36 cellular contexts compared by ENCODE assay signal in the genomic region with DNA sequence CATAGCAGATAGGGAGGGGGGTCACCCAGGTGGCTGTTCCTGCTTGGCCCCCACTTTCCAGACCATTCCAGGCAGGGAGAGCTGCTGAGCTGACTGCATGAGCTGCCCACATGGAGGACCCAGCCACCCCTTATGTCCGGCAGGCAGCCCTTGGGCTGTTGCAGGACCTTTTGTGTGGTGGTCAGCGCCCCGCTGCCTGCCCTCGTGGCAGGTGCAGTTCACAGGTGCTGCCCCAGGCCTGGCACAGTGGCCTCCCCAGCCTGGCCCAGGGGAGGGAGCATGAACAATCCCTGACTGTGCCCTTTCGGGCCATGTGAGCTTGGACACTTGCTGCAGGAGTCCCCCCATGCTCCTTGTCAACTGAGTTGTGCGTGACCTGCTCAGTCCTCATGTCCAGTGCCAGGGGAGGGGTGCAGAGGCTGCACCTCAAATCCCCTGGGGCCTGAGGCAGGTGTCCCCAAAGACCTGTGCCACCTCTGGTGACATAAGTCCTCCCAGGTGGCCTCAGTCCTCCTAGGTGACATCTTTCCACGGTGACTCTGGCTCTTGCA. TPM values are rescaled to one million over a fixed set of nuclear protein-coding genes. Genes with fewer than 3 reads are reported as not detected.
"Had no signal": no experiment of that assay in that cellular context is flagged by ENCODE, and none has a peak within 500 bp of the region (broad histone marks: within the 10 kb centered on the region; RNA-seq: fewer than 3 reads in every experiment).

No MANE protein-coding gene starts in this region.

- H3K27ac ChIP-seq: adrenal gland, body of pancreas, epithelial cell of prostate, esophagus squamous epithelium, gastroesophageal sphincter, WERI-Rb-1 had no signal

- H3K27me3 ChIP-seq: adrenal gland, body of pancreas, gastroesophageal sphincter had no signal

- ATAC-seq: activated CD4-positive, CD25-positive, alpha-beta regulatory T cell treated with anti-CD3 and anti-CD28 coated beads, Interleukin-2, amount 50 U/mL, for 24 hours; activated CD8-positive, alpha-beta T cell treated with anti-CD3 and anti-CD28 coated beads for 36 hours; activated naive CD8-positive, alpha-beta T cell treated with anti-CD3 and anti-CD28 coated beads, Interleukin-2, amount 50 U/mL, for 24 hours; activated T-cell treated with anti-CD3 and anti-CD28 coated beads, Interleukin-2, amount 50 U/mL, for 4 hours; activated T-helper 17 cell treated with anti-CD3 and anti-CD28 coated beads, Interleukin-2, amount 50 U/mL, for 72 hours; body of pancreas; effector memory CD8-positive, alpha-beta T cell; gastroesophageal sphincter; T-helper 17 cell had no signal

- H3K4me3 ChIP-seq: adrenal gland, body of pancreas, esophagus squamous epithelium, gastroesophageal sphincter had no signal

- H3K36me3 ChIP-seq: adrenal gland, esophagus squamous epithelium, gastroesophageal sphincter, WERI-Rb-1 had no signal

- H3K9me3 ChIP-seq: adrenal gland, body of pancreas, esophagus squamous epithelium, gastroesophageal sphincter had no signal

- DNase-seq: activated B cell treated with CpG ODN at 0.5 μM for 24 hours; activated CD4-positive, alpha-beta T cell treated with anti-CD3 and anti-CD28 coated beads for 48 hours; activated CD4-positive, alpha-beta T cell treated with anti-CD3 and anti-CD28 coated beads, Interleukin-2, amount 50 U/mL, for 1 hour; activated CD4-positive, alpha-beta T cell treated with anti-CD3 and anti-CD28 coated beads, Interleukin-2, amount 50 U/mL, for 48 hours; activated CD8-positive, alpha-beta memory T cell treated with anti-CD3 and anti-CD28 coated beads for 24 hours; activated CD8-positive, alpha-beta T cell treated with anti-CD3 and anti-CD28 coated beads for 36 hours; activated effector memory CD4-positive, alpha-beta T cell treated with Interleukin-2 at 50 U/mL for 16 hours; activated gamma-delta T cell treated with Interleukin-2 at 50 U/mL for 16 hours; activated naive CD4-positive, alpha-beta T cell treated with anti-CD3 and anti-CD28 coated beads for 36 hours; activated naive CD8-positive, alpha-beta T cell treated with anti-CD3 and anti-CD28 coated beads for 36 hours; activated naive CD8-positive, alpha-beta T cell treated with anti-CD3 and anti-CD28 coated beads, Interleukin-2, amount 50 U/mL, for 24 hours; activated T-cell treated with anti-CD3 and anti-CD28 coated beads, Interleukin-2, amount 50 U/mL, for 4 hours; adrenal gland; amygdala; aorta; body of pancreas; caudate nucleus; cortex of kidney; dermis blood vessel endothelial cell; effector CD4-positive, alpha-beta T cell; effector memory CD8-positive, alpha-beta T cell; esophagus squamous epithelium; foreskin melanocyte; head of caudate nucleus; T-helper 1 cell; T-helper 17 cell; T1000; WERI-Rb-1 had no signal

- H3K4me1 ChIP-seq: adrenal gland, body of pancreas, esophagus squamous epithelium, gastroesophageal sphincter had no signal

RNA-seq across cellular contexts. Expression of a gene that starts 8.6 kb away (rescaled TPM):
- total RNA-seq: activated T-cell treated with anti-CD3 and anti-CD28 coated beads, Interleukin-2, amount 50 U/mL, for 4 hours; adrenal gland; aorta; body of pancreas; chondrocyte; dermis blood vessel endothelial cell; endothelial cell of umbilical vein; esophagus squamous epithelium; fibroblast of villous mesenchyme; glomerular endothelial cell; T-helper 17 cell had no signal
- polyA plus RNA-seq: endothelial cell of umbilical vein had no signal
